Comparison of ENCODE assay signal across 8 cellular contexts in genomic region chr20:37526839-37527637, GRCh38. TPM values are rescaled to one million over a fixed set of nuclear protein-coding genes. Genes with fewer than 3 reads are reported as not detected.
DNase-seq lines count a peak whose midpoint lies in the region; ATAC-seq and TF ChIP-seq lines count a peak whose summit lies in the region.

No MANE protein-coding gene starts in this region.

- H3K9me3 Mint-ChIP-seq in Calu3 (ENCODE audit: low read depth, unreplicated experiment) = peaks cover 4% of the 10 kb centered on the region

- H3K27ac ChIP-seq in HUES6 (ENCODE audit: low read depth, low read length) = peak overlapping the region; percentile 100
- peak overlapping the region; percentile 79 to 98 (median 96) for H3K27ac ChIP-seq in adrenal gland
- H3K27ac ChIP-seq in iPS-18a (ENCODE audit: low read length) = no peak overlapping the region
- H3K27ac ChIP-seq in spleen = peak overlapping the region; percentile 93 to 99 (median 98)

- CTCF ChIA-PET in Calu3 (lab: Charles Lee) = interaction anchor here (0.6 to 0.7 kb wide), 2 partner anchors 271 to 419 kb away, joined by 3 to 5 read pairs; no protein-coding TSS in a partner anchor

- H3K4me1 ChIP-seq in HUES6 (ENCODE audit: control insufficient read depth, insufficient read depth, low read length) (peaks cover 41% of the 10 kb centered on the region), adrenal gland (replicated peaks in 1 of 2) (peaks cover 10 to 36% of the 10 kb centered on the region in 2 donors), iPS-18a (ENCODE audit: control insufficient read depth, low read depth, low read length) (peaks cover 25% of the 10 kb centered on the region), spleen (peaks cover 16 to 67% (median 47%) of the 10 kb centered on the region in 6 donors)

- H3K4me3 Mint-ChIP-seq in Calu3 (ENCODE audit: low read depth, unreplicated experiment) = peak overlapping the region; percentile 91

- H3K27ac Mint-ChIP-seq in Calu3 (ENCODE audit: unreplicated experiment) = peak overlapping the region; percentile 100

- peak; percentile 45 for DNase-seq in Calu3
- peak in 6 of 7 donors; percentile 25 to 58 (median 44) for DNase-seq in adrenal gland
- DNase-seq in spleen = peak; percentile 72
- DNase-seq in mucosa of gallbladder (ENCODE audit: low spot score) = no peak

- no peak for TF ChIP-seq POLR2A in adrenal gland (IDR thresholded peaks at IDR 0.05)
- TF ChIP-seq POLR2A in spleen (IDR thresholded peaks at IDR 0.05) = no peak

- H3K9me3 ChIP-seq in HUES6 (ENCODE audit: control insufficient read depth, insufficient read depth, low read depth, low read length) = no peaks in the 10 kb centered on the region
- no peaks in the 10 kb centered on the region for H3K9me3 ChIP-seq in adrenal gland (replicated peaks in 1 of 3)
- no peaks in the 10 kb centered on the region for H3K9me3 ChIP-seq in iPS-18a (ENCODE audit: control insufficient read depth, low read depth, low read length)
- no peaks in the 10 kb centered on the region for H3K9me3 ChIP-seq in spleen

- H3K36me3 Mint-ChIP-seq in Calu3 (ENCODE audit: insufficient read depth, unreplicated experiment) = peaks cover 55% of the 10 kb centered on the region

- TF ChIP-seq CTCF in Calu3 (IDR thresholded peaks at IDR 0.05; ENCODE audit: unreplicated experiment) (no peak), adrenal gland (IDR thresholded peaks at IDR 0.05) (no peak), spleen (IDR thresholded peaks at IDR 0.05 in 8 of 11, conservative IDR thresholded peaks at IDR 0.05 in 3 of 11) (no peak)

- BruUV-seq in Calu3 (replicated peaks; lab: Mats Ljungman, UMichigan) = TSS peak; percentile 72

- H3K4me3 ChIP-seq in HUES6 (ENCODE audit: low read depth, low read length) = peak overlapping the region; percentile 91
- H3K4me3 ChIP-seq in adrenal gland = peak overlapping the region; percentile 83 to 96 (median 94)
- H3K4me3 ChIP-seq in iPS-18a (ENCODE audit: low read length) = peak overlapping the region; percentile 94
- peak overlapping the region; percentile 95 to 100 (median 98) for H3K4me3 ChIP-seq in spleen

- H3K36me3 ChIP-seq in HUES6 (ENCODE audit: control insufficient read depth, insufficient read depth, low read length) (peaks cover 5% of the 10 kb centered on the region; the same call in 1 of the 2 replicates), adrenal gland (replicated peaks in 1 of 2) (no peaks in the 10 kb centered on the region), iPS-18a (ENCODE audit: control insufficient read depth, low read depth, low read length) (no peaks in the 10 kb centered on the region), spleen (peaks cover 0 to 10% (median 0%) of the 10 kb centered on the region in 6 donors)

- H3K9ac ChIP-seq in HUES6 (ENCODE audit: low read length) (peak overlapping the region; percentile 100), iPS-18a (ENCODE audit: low read length) (peak overlapping the region; percentile 91)

- 0 to 1% (median 0%) methylated on average over 17 to 28 of the region's 28 CpGs for WGBS in adrenal gland, 4 donors
- WGBS in spleen, 5 donors = 1 to 3% (median 2%) methylated on average over 18 to 28 of the region's 28 CpGs

- H3K27me3 ChIP-seq in HUES6 (ENCODE audit: control insufficient read depth, insufficient read depth, low read length) (no peaks in the 10 kb centered on the region), adrenal gland (no peaks in the 10 kb centered on the region), iPS-18a (ENCODE audit: control insufficient read depth, insufficient read depth, low read length) (peaks cover 7% of the 10 kb centered on the region), spleen (replicated peaks in 1 of 7) (no peaks in the 10 kb centered on the region)

- H3K4me1 Mint-ChIP-seq in Calu3 (ENCODE audit: low read depth, unreplicated experiment) = peaks cover 40% of the 10 kb centered on the region

- intact Hi-C loops in Calu3 (cut with micrococcal nuclease; ENCODE audit: unreplicated experiment) (loop anchor here (5.0 kb wide), 1 partner anchor 190 kb away; no protein-coding TSS in a partner anchor), adrenal gland (cut with DNase I) (loop anchor here (2.0 to 10.0 kb wide), 3 partner anchors 122 to 136 kb away; no protein-coding TSS in a partner anchor), spleen (cut with DNase I; ENCODE audit: low total_unique reads) (loop anchor here (5.0 kb wide), 1 partner anchor 330 kb away; no protein-coding TSS in a partner anchor)

- ATAC-seq in GM19035 (IDR thresholded peaks at IDR 0.05; ENCODE audit: unreplicated experiment) = no peak
- no peak for ATAC-seq in GM21619 (IDR thresholded peaks at IDR 0.05; ENCODE audit: unreplicated experiment)

- H3K27me3 Mint-ChIP-seq in Calu3 (ENCODE audit: unreplicated experiment) = peaks cover 41% of the 10 kb centered on the region

RNA-seq across cellular contexts. Expression of gene BLCAP, which starts 0.6 kb away (rescaled TPM):
- total RNA-seq in Calu3 (2022) (90.4 and 114 TPM in 2 replicates), adrenal gland (10 to 100 TPM; 50.2 to 80.1 (median 68.2) TPM), spleen (10 to 100 TPM; 62.5 to 94.7 (median 69.5) TPM), mucosa of gallbladder (90.3 TPM)
- polyA plus RNA-seq in adrenal gland (100 to 1,000 TPM in 1 of 3 donors, 10 to 100 TPM in 2; 67.4 to 105 (median 70.6) TPM), spleen (10 to 100 TPM; 56.8 to 70.9 (median 59.0) TPM)

RNA-seq across cellular contexts. Expression of gene NNAT, which starts 6.0 kb away (rescaled TPM):
- total RNA-seq in Calu3 (2022) (not detected in 2 replicates), adrenal gland (1 to 10 TPM in 3 of 8 donors, under 1 TPM in 3, not detected in 2; 0.22 to 7.0 (median 3.4) TPM), spleen (under 1 TPM in 2 of 7 donors, not detected in 5; 0.20 to 0.29 TPM), mucosa of gallbladder (6.3 TPM)
- polyA plus RNA-seq in adrenal gland (10 to 100 TPM in 2 of 3 donors, 1 to 10 TPM in 1; 6.9 to 21.6 (median 21.3) TPM), spleen (under 1 TPM; 0.24 to 0.35 (median 0.29) TPM)
